In the genomic region with DNA sequence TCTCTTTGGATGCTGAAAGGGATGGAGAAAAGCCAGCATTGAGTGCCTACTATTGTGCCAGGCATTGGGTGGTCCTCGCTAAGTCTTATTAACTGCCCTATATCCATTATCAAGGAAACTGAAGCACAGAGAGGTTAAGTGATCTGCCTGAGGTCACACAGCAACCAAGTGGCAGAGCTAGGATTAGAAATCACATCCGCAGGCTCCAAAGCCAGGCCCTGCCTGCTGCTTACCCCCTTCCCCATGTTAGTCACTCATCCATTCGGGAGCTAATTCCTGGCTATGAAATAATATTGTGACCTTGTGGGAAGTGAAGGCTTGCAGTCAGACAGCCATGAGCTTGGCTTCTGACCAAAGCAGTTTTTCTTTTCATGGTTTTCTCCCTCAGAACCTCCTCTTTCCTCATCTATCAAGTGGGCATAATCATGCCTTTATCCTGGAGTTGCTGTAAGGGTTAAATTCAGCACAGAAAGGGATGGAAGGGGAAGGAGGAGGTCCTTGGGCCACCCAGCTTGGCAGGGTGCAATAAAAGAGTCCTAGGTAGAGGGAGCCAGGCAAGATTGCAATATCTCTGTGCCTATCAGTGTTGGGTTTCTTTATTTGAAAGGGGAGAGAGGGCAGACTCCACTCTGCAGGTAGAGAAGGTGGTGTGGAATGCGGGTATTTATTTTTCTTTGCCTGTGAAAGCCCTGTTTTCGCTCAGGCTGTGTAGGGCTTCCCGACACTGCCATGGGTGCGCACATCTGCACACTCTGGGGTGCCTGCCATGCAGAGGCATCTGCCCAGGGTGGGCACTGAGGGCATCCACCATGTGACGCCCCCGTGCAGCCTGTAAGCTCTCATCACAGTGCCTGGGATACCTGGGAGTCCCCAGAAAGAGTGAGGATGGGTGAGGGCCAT, we compare ENCODE assay signal across 8 cellular contexts. TPM values are rescaled to one million over a fixed set of nuclear protein-coding genes. Genes with fewer than 3 reads are reported as not detected.
DNase-seq lines count a peak whose midpoint lies in the region; ATAC-seq and TF ChIP-seq lines count a peak whose summit lies in the region.

No MANE protein-coding gene starts in this region.

- H3K4me3 ChIP-seq in left ventricle myocardium inferior (no peak overlapping the region), lung (no peak overlapping the region), upper lobe of right lung (no peak overlapping the region)

- H3K4me1 Mint-ChIP-seq in activated naive CD8-positive, alpha-beta T cell treated with anti-CD3 and anti-CD28 coated beads for 36 hours: peaks cover 70% of the 10 kb centered on the region

- H3K9me3 ChIP-seq in left ventricle myocardium inferior (replicated peaks) (no peaks in the 10 kb centered on the region), lung (ENCODE audit: control insufficient read depth in 2 of 2, insufficient read depth in 1 of 2, low read length in 1 of 2) (peaks cover 0 to 2% of the 10 kb centered on the region in 2 donors), upper lobe of right lung (no peaks in the 10 kb centered on the region)

- H3K27me3 ChIP-seq in left ventricle myocardium inferior (ENCODE audit: low read depth) (no peaks in the 10 kb centered on the region), lung (ENCODE audit: control insufficient read depth, insufficient read depth) (no peaks in the 10 kb centered on the region), upper lobe of right lung (no peaks in the 10 kb centered on the region)

- peaks cover 73% of the 10 kb centered on the region for H3K4me1 ChIP-seq in left ventricle myocardium inferior
- peaks cover 17 to 33% of the 10 kb centered on the region in 2 donors for H3K4me1 ChIP-seq in lung (ENCODE audit: control insufficient read depth in 2 of 2, insufficient read depth in 2 of 2, low read length in 2 of 2)
- peaks cover 61% of the 10 kb centered on the region for H3K4me1 ChIP-seq in upper lobe of right lung

- H3K36me3 ChIP-seq in left ventricle myocardium inferior (no peaks in the 10 kb centered on the region), lung (ENCODE audit: control insufficient read depth in 2 of 2, insufficient read depth in 2 of 2, low read length in 2 of 2) (no peaks in the 10 kb centered on the region), upper lobe of right lung (no peaks in the 10 kb centered on the region)

- 67 to 78% methylated on average over 9 of the region's 9 CpGs for WGBS in lung, 2 donors

- intact Hi-C loops in left ventricle myocardium inferior (cut with micrococcal nuclease): loop anchor here (10.0 kb wide), 1 partner anchor 92 kb away; no protein-coding TSS in a partner anchor
- intact Hi-C loops in left cardiac atrium (cut with DNase I): loop anchor here in 1 of 2 donors (10.0 kb wide), 1 partner anchor 52 kb away; no protein-coding TSS in a partner anchor
- intact Hi-C loops in upper lobe of right lung (cut with DNase I): no loop called here

- no peaks in the 10 kb centered on the region for H3K9me3 Mint-ChIP-seq in activated naive CD8-positive, alpha-beta T cell treated with anti-CD3 and anti-CD28 coated beads for 36 hours

- H3K27me3 Mint-ChIP-seq in activated naive CD8-positive, alpha-beta T cell treated with anti-CD3 and anti-CD28 coated beads for 36 hours: no peaks in the 10 kb centered on the region

- no peak for DNase-seq in left ventricle myocardium inferior
- DNase-seq in left cardiac atrium: no peak
- no peak for DNase-seq in activated naive CD8-positive, alpha-beta T cell treated with anti-CD3 and anti-CD28 coated beads for 36 hours
- DNase-seq in lung (ENCODE audit: low spot score): no peak
- no peak for DNase-seq in upper lobe of right lung
- no peak for DNase-seq in hippocampal formation (lab: John Stamatoyannopoulos, UW)
- DNase-seq in stimulated activated CD4-positive, alpha-beta T cell treated with anti-CD3 and anti-CD28 coated beads, Interleukin-2, amount 100 ng/mL, for 48 hours: no peak
- no peak for DNase-seq in RPMI8226

- H3K4me3 Mint-ChIP-seq in activated naive CD8-positive, alpha-beta T cell treated with anti-CD3 and anti-CD28 coated beads for 36 hours: peak overlapping the region; percentile 20

- peak overlapping the region; percentile 97 for H3K27ac Mint-ChIP-seq in activated naive CD8-positive, alpha-beta T cell treated with anti-CD3 and anti-CD28 coated beads for 36 hours

- H3K27ac ChIP-seq in left ventricle myocardium inferior (replicated peaks): peak overlapping the region; percentile 96
- peak overlapping the region; percentile 98 to 99 for H3K27ac ChIP-seq in lung (ENCODE audit: low read depth in 1 of 2, low read length in 1 of 2)
- H3K27ac ChIP-seq in upper lobe of right lung: peak overlapping the region; percentile 98

- ATAC-seq in left cardiac atrium (no peak), lung (ENCODE audit: insufficient read depth, low FRiP score) (no peak), upper lobe of right lung (no peak)

- H3K36me3 Mint-ChIP-seq in activated naive CD8-positive, alpha-beta T cell treated with anti-CD3 and anti-CD28 coated beads for 36 hours: peaks cover 4% of the 10 kb centered on the region

- TF ChIP-seq CTCF in left ventricle myocardium inferior (IDR thresholded peaks at IDR 0.05; ENCODE audit: borderline replicate concordance) (no peak), lung (IDR thresholded peaks at IDR 0.05; ENCODE audit: control extremely low read depth, extremely low read depth) (no peak), upper lobe of right lung (IDR thresholded peaks at IDR 0.05) (no peak)

RNA-seq across cellular contexts. Expression of a gene that starts 11.3 kb away (rescaled TPM):
- total RNA-seq in left ventricle myocardium inferior (22.5 TPM), left cardiac atrium (10 to 100 TPM; 22.4 to 32.3 TPM), lung (10 to 100 TPM; 41.6 to 44.4 TPM), upper lobe of right lung (38.1 TPM)
- 10 to 100 TPM; 19.6 to 21.1 TPM for total RNA-seq in activated naive CD8-positive, alpha-beta T cell treated with anti-CD3 and anti-CD28 coated beads for 36 hours
- 10 to 100 TPM; 14.5 to 15.1 TPM for polyA plus RNA-seq in lung
